23 cellular contexts compared by ENCODE assay signal in the genomic region with DNA sequence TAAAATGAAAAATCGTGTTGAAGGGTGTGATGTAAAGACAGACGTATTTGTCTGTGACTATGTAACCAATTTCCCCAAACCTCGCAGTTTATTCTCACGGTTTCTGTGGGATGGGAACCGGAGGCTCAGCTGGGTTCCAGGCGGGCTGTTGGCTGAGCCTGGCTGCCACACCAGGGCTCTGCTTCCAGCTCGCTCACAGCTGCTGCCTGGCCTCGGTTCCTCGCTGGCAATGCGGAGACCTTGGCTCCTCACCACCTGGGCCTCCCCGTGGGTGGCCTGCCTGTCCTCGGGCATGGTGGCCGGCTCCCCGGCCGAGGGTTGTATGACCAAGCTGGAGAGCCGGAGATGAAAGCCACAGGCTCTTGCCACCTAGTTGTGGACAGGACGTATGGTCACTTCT.
"Had no signal": no experiment of that assay in that cellular context is flagged by ENCODE, and none has a peak within 500 bp of the region (broad histone marks: within the 10 kb centered on the region; RNA-seq: fewer than 3 reads in every experiment).

No MANE protein-coding gene starts in this region.

- H3K27ac Mint-ChIP-seq: activated CD8-positive, alpha-beta T cell treated with anti-CD3 and anti-CD28 coated beads, Interleukin-2, amount 10 ng/mL, durations not matched to agents 7 days and 5 days; activated naive CD4-positive, alpha-beta T cell treated with anti-CD3 and anti-CD28 coated beads, Interleukin-2, amount 50 U/mL, for 24 hours; activated T-helper 1 cell treated with anti-CD3 and anti-CD28 coated beads, Interleukin-12 subunit alpha, Interleukin-12 subunit beta, Interleukin-2, Interleukin-4 antibody, amounts not matched to agents 30 ng/mL and 10 ng/mL and 1 ng/mL, durations not matched to agents 14 hours and 24 hours and 36 hours; T-helper 17 cell; WTC11 had no signal

- H2AFZ ChIP-seq: PC-9 had no signal

- H3K4me3 Mint-ChIP-seq: activated CD8-positive, alpha-beta T cell treated with anti-CD3 and anti-CD28 coated beads, Interleukin-2, amount 10 ng/mL, durations not matched to agents 7 days and 5 days; activated naive CD4-positive, alpha-beta T cell treated with anti-CD3 and anti-CD28 coated beads, Interleukin-2, amount 50 U/mL, for 24 hours; activated T-helper 1 cell treated with anti-CD3 and anti-CD28 coated beads, Interleukin-12 subunit alpha, Interleukin-12 subunit beta, Interleukin-2, Interleukin-4 antibody, amounts not matched to agents 30 ng/mL and 10 ng/mL and 1 ng/mL, durations not matched to agents 14 hours and 24 hours and 36 hours; T-helper 17 cell; WTC11 had no signal

- H3K4me2 ChIP-seq: PC-9 had no signal

- ATAC-seq: activated CD8-positive, alpha-beta T cell treated with anti-CD3 and anti-CD28 coated beads, Interleukin-2, amount 10 ng/mL, durations not matched to agents 7 days and 5 days; T-helper 17 cell; WTC11 had no signal

- H3K4me1 Mint-ChIP-seq: activated naive CD4-positive, alpha-beta T cell treated with anti-CD3 and anti-CD28 coated beads, Interleukin-2, amount 50 U/mL, for 24 hours; T-helper 17 cell had no signal

- H3K4me3 ChIP-seq: PC-9 had no signal

- H3K27ac ChIP-seq: PC-9 had no signal

- H3K27me3 Mint-ChIP-seq: activated naive CD4-positive, alpha-beta T cell treated with anti-CD3 and anti-CD28 coated beads, Interleukin-2, amount 50 U/mL, for 24 hours had no signal

- H3K9me3 Mint-ChIP-seq: activated naive CD4-positive, alpha-beta T cell treated with anti-CD3 and anti-CD28 coated beads, Interleukin-2, amount 50 U/mL, for 24 hours; activated T-helper 1 cell treated with anti-CD3 and anti-CD28 coated beads, Interleukin-12 subunit alpha, Interleukin-12 subunit beta, Interleukin-2, Interleukin-4 antibody, amounts not matched to agents 30 ng/mL and 10 ng/mL and 1 ng/mL, durations not matched to agents 14 hours and 24 hours and 36 hours; WTC11 had no signal

- DNase-seq: activated CD4-positive, alpha-beta T cell treated with anti-CD3 and anti-CD28 coated beads for 48 hours; activated CD4-positive, alpha-beta T cell treated with anti-CD3 and anti-CD28 coated beads, Interleukin-2, amount 50 U/mL, for 4 hours; activated CD4-positive, CD25-positive, alpha-beta regulatory T cell treated with anti-CD3 and anti-CD28 coated beads, Interleukin-2, amount 50 U/mL, for 72 hours; activated CD8-positive, alpha-beta T cell treated with anti-CD3 and anti-CD28 coated beads, Interleukin-2, amount 10 ng/mL, durations not matched to agents 7 days and 5 days; activated effector memory CD4-positive, alpha-beta T cell treated with Interleukin-2 at 50 U/mL for 16 hours; activated naive CD4-positive, alpha-beta T cell; activated T-cell treated with anti-CD3 and anti-CD28 coated beads, Interleukin-2, amount 50 U/mL, for 1 hour; aorta; Kasumi-1; KBM-7; NCI-H146; NCI-H187 treated with DMSO at 0.1 percent for 48 hours; NCI-H2171; NCI-H2227 treated with DMSO at 0.1 percent for 48 hours; NCI-H526 treated with DMSO at 0.1 percent for 48 hours; NK-92 treated with Interleukin-12 subunit alpha and Interleukin-12 subunit beta, amount 100 ng/mL, for 24 hours; PC-9; SHP77 treated with DMSO at 0.1 percent for 48 hours; T-helper 17 cell; T-helper 9 cell had no signal
